Comparison of ENCODE assay signal across 17 cellular contexts in the genomic region with DNA sequence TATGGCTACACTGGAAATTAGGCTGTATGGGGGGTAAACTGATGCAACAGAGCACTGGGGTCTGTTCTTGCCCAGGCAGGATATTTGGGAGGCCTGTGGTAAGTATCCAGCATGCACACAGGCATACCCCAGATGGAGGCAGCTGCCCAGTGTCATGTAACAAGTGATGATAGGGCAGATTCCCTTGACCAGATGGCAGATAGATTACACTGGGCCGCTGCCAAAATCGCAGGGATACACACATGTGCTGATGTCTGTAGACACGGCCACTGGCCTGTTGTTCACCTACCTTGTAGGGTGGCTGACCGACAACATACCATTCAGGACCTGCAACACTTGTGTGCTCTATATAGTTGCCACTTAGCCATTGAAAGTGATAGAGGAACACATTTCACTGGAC. TPM values are rescaled to one million over a fixed set of nuclear protein-coding genes. Genes with fewer than 3 reads are reported as not detected.
A peak's percentile ranks its signal among the peaks of the same experiment; 100 is the strongest.
DNase-seq lines count a peak whose midpoint lies in the region; ATAC-seq and TF ChIP-seq lines count a peak whose summit lies in the region.
"Had no signal": no experiment of that assay in that cellular context is flagged by ENCODE, and none has a peak within 500 bp of the region (broad histone marks: within the 10 kb centered on the region; RNA-seq: fewer than 3 reads in every experiment).

No MANE protein-coding gene starts in this region.

- 50% methylated on average over 2 of the region's 4 CpGs; no CpG with 5 or more reads in 1 of the 2 experiments for WGBS in IMR-90 (ENCODE audit: extremely low coverage in 2 of 2, insufficient read length in 1 of 2), 2 experiments

- in situ Hi-C loops in IMR-90 (cut with MboI; ENCODE audit: low sequenced_read_pairs) = no loop called here

- no peak for TF ChIP-seq POLR2A in IMR-90 (IDR thresholded peaks at IDR 0.05; ENCODE audit: low read depth, low read length)

- no peak overlapping the region for H2BK120ac ChIP-seq in IMR-90 (ENCODE audit: low read depth, low read length)

- no peak overlapping the region for H4K91ac ChIP-seq in IMR-90 (ENCODE audit: insufficient read depth, low read depth, low read length)

- no peak overlapping the region for H3K9ac ChIP-seq in IMR-90 (ENCODE audit: low read depth, low read length)

- H3K14ac ChIP-seq in IMR-90 (replicated peaks; ENCODE audit: low read depth, low read length) = no peak overlapping the region

- H3K56ac ChIP-seq in IMR-90 (ENCODE audit: extremely low read depth, insufficient read depth, low read length) = no peak overlapping the region

- no peaks in the 10 kb centered on the region for H3K9me1 ChIP-seq in IMR-90 (ENCODE audit: insufficient read depth, low read length)

- no peak overlapping the region for H3K18ac ChIP-seq in IMR-90 (ENCODE audit: low read depth, low read length)

- no peaks in the 10 kb centered on the region for H4K20me1 ChIP-seq in IMR-90 (ENCODE audit: insufficient read depth, low read length)

- no peak overlapping the region for H2AK5ac ChIP-seq in IMR-90 (ENCODE audit: low read depth, low read length)

- POLR2A ChIA-PET in IMR-90 (lab: Charles Lee; ENCODE audit: unreplicated experiment) = no interaction called here
- POLR2A ChIA-PET in activated CD8-positive, alpha-beta T cell treated with anti-CD3 and anti-CD28 coated beads for 36 hours (lab: Charles Lee) = no interaction called here

- H3K27me3 ChIP-seq in IMR-90 (ENCODE audit: control insufficient read depth, insufficient read depth, low read length) = no peaks in the 10 kb centered on the region

- H3K4me1 ChIP-seq in IMR-90 (ENCODE audit: control insufficient read depth, insufficient read depth, low read length) = no peaks in the 10 kb centered on the region

- no peak overlapping the region for H3K4ac ChIP-seq in IMR-90 (ENCODE audit: low read depth, low read length)

- H3K36me3 ChIP-seq in IMR-90 (ENCODE audit: control insufficient read depth, insufficient read depth, low read length) = no peaks in the 10 kb centered on the region

- no peak overlapping the region for H3K4me2 ChIP-seq in IMR-90 (ENCODE audit: low read depth, low read length)

- H3K4me1 Mint-ChIP-seq in natural killer cell treated with Interleukin-12 subunit alpha and Interleukin-12 subunit beta and Interleukin-15 and Interleukin-18, amount 100 ng/mL, for 72 hours (ENCODE audit: low read depth in 2 of 2) = no peaks in the 10 kb centered on the region
- H3K4me1 Mint-ChIP-seq in activated CD8-positive, alpha-beta T cell treated with anti-CD3 and anti-CD28 coated beads for 36 hours (ENCODE audit: low read depth) = no peaks in the 10 kb centered on the region
- H3K4me1 Mint-ChIP-seq: IgD-negative memory B cell had no signal

- H3K9me3 ChIP-seq in IMR-90 (ENCODE audit: control insufficient read depth, insufficient read depth, low read length) = no peaks in the 10 kb centered on the region

- no peak overlapping the region for H2AK9ac ChIP-seq in IMR-90 (replicated peaks; ENCODE audit: low read depth, low read length, poor library complexity)

- H3K27ac ChIP-seq in IMR-90 (ENCODE audit: insufficient read depth, low read length) = no peak overlapping the region
- H3K27ac ChIP-seq: C4-2B had no signal

- no peak for ATAC-seq in IMR-90 (ENCODE audit: low read depth)
- ATAC-seq in SK-N-SH treated with all-trans-retinoic acid at 6 μM for 48 hours = no peak
- ATAC-seq in natural killer cell treated with Interleukin-12 subunit alpha and Interleukin-12 subunit beta and Interleukin-15 and Interleukin-18, amount 100 ng/mL, for 72 hours = no peak
- ATAC-seq in activated CD8-positive, alpha-beta T cell treated with anti-CD3 and anti-CD28 coated beads for 36 hours = no peak
- ATAC-seq: GM12878 had no signal

- no TSS peak for BruUV-seq in IMR-90 (replicated peaks; lab: Mats Ljungman, UMichigan)

- H2BK5ac ChIP-seq in IMR-90 (ENCODE audit: low read depth, low read length, poor library complexity, severe bottlenecking) = no peak overlapping the region

- dilution Hi-C loops in IMR-90 (cut with HindIII; ENCODE audit: low sequenced_read_pairs, unreplicated experiment) = no loop called here

- H3K36me3 Mint-ChIP-seq in natural killer cell treated with Interleukin-12 subunit alpha and Interleukin-12 subunit beta and Interleukin-15 and Interleukin-18, amount 100 ng/mL, for 72 hours = no peaks in the 10 kb centered on the region
- H3K36me3 Mint-ChIP-seq in activated CD8-positive, alpha-beta T cell treated with anti-CD3 and anti-CD28 coated beads for 36 hours (ENCODE audit: low read depth) = no peaks in the 10 kb centered on the region
- H3K36me3 Mint-ChIP-seq: IgD-negative memory B cell had no signal

- H3K27ac Mint-ChIP-seq in natural killer cell treated with Interleukin-12 subunit alpha and Interleukin-12 subunit beta and Interleukin-15 and Interleukin-18, amount 100 ng/mL, for 72 hours = no peak overlapping the region
- no peak overlapping the region for H3K27ac Mint-ChIP-seq in activated CD8-positive, alpha-beta T cell treated with anti-CD3 and anti-CD28 coated beads for 36 hours
- H3K27ac Mint-ChIP-seq: IgD-negative memory B cell had no signal

- H3K4me3 Mint-ChIP-seq in natural killer cell treated with Interleukin-12 subunit alpha and Interleukin-12 subunit beta and Interleukin-15 and Interleukin-18, amount 100 ng/mL, for 72 hours = no peak overlapping the region
- H3K4me3 Mint-ChIP-seq in activated CD8-positive, alpha-beta T cell treated with anti-CD3 and anti-CD28 coated beads for 36 hours = no peak overlapping the region
- H3K4me3 Mint-ChIP-seq: IgD-negative memory B cell had no signal

- no peak overlapping the region for H4K5ac ChIP-seq in IMR-90 (ENCODE audit: low read depth, low read length)

- TF ChIP-seq RAD21 in IMR-90 (IDR thresholded peaks at IDR 0.05; ENCODE audit: low read length) = no peak

- H3K9me3 Mint-ChIP-seq in natural killer cell treated with Interleukin-12 subunit alpha and Interleukin-12 subunit beta and Interleukin-15 and Interleukin-18, amount 100 ng/mL, for 72 hours = no peaks in the 10 kb centered on the region
- H3K9me3 Mint-ChIP-seq in activated CD8-positive, alpha-beta T cell treated with anti-CD3 and anti-CD28 coated beads for 36 hours = no peaks in the 10 kb centered on the region
- H3K9me3 Mint-ChIP-seq: IgD-negative memory B cell had no signal

- no peak overlapping the region for H2BK15ac ChIP-seq in IMR-90 (ENCODE audit: low read depth, low read length)

- no peak overlapping the region for H4K8ac ChIP-seq in IMR-90 (ENCODE audit: low read depth in 2 of 2, low read length in 2 of 2)

- H3K27me3 Mint-ChIP-seq in natural killer cell treated with Interleukin-12 subunit alpha and Interleukin-12 subunit beta and Interleukin-15 and Interleukin-18, amount 100 ng/mL, for 72 hours = peaks cover 2 to 6% of the 10 kb centered on the region in 2 donors
- H3K27me3 Mint-ChIP-seq in activated CD8-positive, alpha-beta T cell treated with anti-CD3 and anti-CD28 coated beads for 36 hours = no peaks in the 10 kb centered on the region
- H3K27me3 Mint-ChIP-seq: IgD-negative memory B cell had no signal

- H3K23ac ChIP-seq in IMR-90 (ENCODE audit: low read depth, low read length) = no peak overlapping the region

- H3K4me3 ChIP-seq in IMR-90 (ENCODE audit: insufficient read depth, low read depth, low read length) = no peak overlapping the region
- H3K4me3 ChIP-seq: GM12878 had no signal

- CTCF ChIA-PET in IMR-90 (lab: Yijun Ruan, JAX) = no interaction called here
- CTCF ChIA-PET in activated CD8-positive, alpha-beta T cell treated with anti-CD3 and anti-CD28 coated beads for 36 hours (lab: Charles Lee) = no interaction called here

- TF ChIP-seq CTCF in IMR-90 (conservative IDR thresholded peaks at IDR 0.05; ENCODE audit: low read depth, low read length) = no peak
- no peak for TF ChIP-seq CTCF in activated CD8-positive, alpha-beta T cell treated with anti-CD3 and anti-CD28 coated beads for 36 hours (IDR thresholded peaks at IDR 0.05)

- intact Hi-C loops in IMR-90 (cut with micrococcal nuclease) = no loop called here
- intact Hi-C loops in activated CD8-positive, alpha-beta T cell treated with anti-CD3 and anti-CD28 coated beads for 36 hours (cut with micrococcal nuclease) = no loop called here

- DNase-seq in COLO668 (lab: John Stamatoyannopoulos, UW; ENCODE audit: unreplicated experiment) (peak; percentile 15), IMR-90 (no peak), RPMI7951 (ENCODE audit: low read depth) (peak; percentile 13), HT-29 (ENCODE audit: low spot score) (no peak), EL (no peak)
- DNase-seq in natural killer cell treated with Interleukin-12 subunit alpha and Interleukin-12 subunit beta and Interleukin-15 and Interleukin-18, amount 100 ng/mL, for 72 hours (ENCODE audit: low spot score) = no peak
- no peak for DNase-seq in activated CD8-positive, alpha-beta T cell treated with anti-CD3 and anti-CD28 coated beads for 36 hours
- DNase-seq: DMS79 treated with DMSO at 0.1 percent for 48 hours, Karpas-422, NCI-H1694 treated with DMSO at 0.1 percent for 48 hours, NCI-H2081 treated with DMSO at 0.1 percent for 48 hours, NCI-H446 treated with DMSO at 0.1 percent for 48 hours, NCI-H774 had no signal

- no peaks in the 10 kb centered on the region for H3K79me1 ChIP-seq in IMR-90 (ENCODE audit: low read depth in 1 of 2, low read length in 2 of 2)

- peak overlapping the region; percentile 51 for H2AFZ ChIP-seq in IMR-90 (replicated peaks; ENCODE audit: low read length, poor library complexity)

- no peak overlapping the region for H2BK20ac ChIP-seq in IMR-90 (ENCODE audit: low read depth, low read length)

TF ChIP-seq in IMR-90, 13 proteins besides CTCF, POLR2A, EP300 and RAD21:
- no peak for TF ChIP-seq NFE2L2 (IDR thresholded peaks at IDR 0.05; ENCODE audit: low read depth, low read length)
- TF ChIP-seq CEBPB (IDR thresholded peaks at IDR 0.05; ENCODE audit: low read depth, low read length) = no peak

TF ChIP-seq in SK-N-SH treated with all-trans-retinoic acid at 6 μM for 48 hours, 23 proteins besides CTCF, POLR2A, EP300 and RAD21:
- TF ChIP-seq SNAI2 (CRISPR knock-in tag; IDR thresholded peaks at IDR 0.05) (no peak), CSDC2 (CRISPR knock-in tag; IDR thresholded peaks at IDR 0.05) (no peak), ZFP3 (CRISPR knock-in tag; IDR thresholded peaks at IDR 0.05) (no peak), ARNTL (CRISPR knock-in tag; IDR thresholded peaks at IDR 0.05; ENCODE audit: borderline replicate concordance, low read depth) (no peak), TCF4 (CRISPR knock-in tag; IDR thresholded peaks at IDR 0.05; ENCODE audit: borderline replicate concordance) (peak; percentile 40; the same call in 1 of the 2 replicates)

RNA-seq across cellular contexts. Expression of a gene that starts 35.4 kb away (rescaled TPM):
- total RNA-seq in IMR-90 (2012; rRNA removed) = 28.9 and 31.1 TPM in 2 replicates
- 17.6 and 19.0 TPM in 2 replicates for polyA plus RNA-seq in IMR-90 (2012; rRNA removed)
- 4.1 and 10.5 TPM in 2 replicates for polyA plus RNA-seq in IMR-90 (2012; cell fraction: cytosol; rRNA removed)
- polyA plus RNA-seq in IMR-90 (2012; cell fraction: nucleus; rRNA removed; ENCODE audit: low replicate concordance) = 6.2 and 53.7 TPM in 2 replicates
- 17.3 and 22.5 TPM in 2 replicates for total RNA-seq in RPMI7951 (2014; rRNA removed; shearing (Covaris generic))
- total RNA-seq in HT-29 (2014; rRNA removed; shearing (Covaris generic)) = 5.7 and 7.5 TPM in 2 replicates
- total RNA-seq in natural killer cell treated with Interleukin-12 subunit alpha and Interleukin-12 subunit beta and Interleukin-15 and Interleukin-18, amount 100 ng/mL, for 72 hours = 10 to 100 TPM; 14.3 to 18.9 TPM
- total RNA-seq in activated CD8-positive, alpha-beta T cell treated with anti-CD3 and anti-CD28 coated beads for 36 hours = 10 to 100 TPM; 19.5 to 22.4 TPM

Comparison
In these comparisons a context has a peak if more than half of its experiments do, and no peak if none do; other contexts are left out.
1. DNase-seq: peak in COLO668 (single experiment) and RPMI7951 (single experiment); none in IMR-90 (single experiment), HT-29 (single experiment), natural killer cell treated with Interleukin-12 subunit alpha and Interleukin-12 subunit beta and Interleukin-15 and Interleukin-18, amount 100 ng/mL, for 72 hours (single experiment), EL (single experiment) and activated CD8-positive, alpha-beta T cell treated with anti-CD3 and anti-CD28 coated beads for 36 hours (single experiment).